ENCODE assay signal across 14 cellular contexts in the genomic region with DNA sequence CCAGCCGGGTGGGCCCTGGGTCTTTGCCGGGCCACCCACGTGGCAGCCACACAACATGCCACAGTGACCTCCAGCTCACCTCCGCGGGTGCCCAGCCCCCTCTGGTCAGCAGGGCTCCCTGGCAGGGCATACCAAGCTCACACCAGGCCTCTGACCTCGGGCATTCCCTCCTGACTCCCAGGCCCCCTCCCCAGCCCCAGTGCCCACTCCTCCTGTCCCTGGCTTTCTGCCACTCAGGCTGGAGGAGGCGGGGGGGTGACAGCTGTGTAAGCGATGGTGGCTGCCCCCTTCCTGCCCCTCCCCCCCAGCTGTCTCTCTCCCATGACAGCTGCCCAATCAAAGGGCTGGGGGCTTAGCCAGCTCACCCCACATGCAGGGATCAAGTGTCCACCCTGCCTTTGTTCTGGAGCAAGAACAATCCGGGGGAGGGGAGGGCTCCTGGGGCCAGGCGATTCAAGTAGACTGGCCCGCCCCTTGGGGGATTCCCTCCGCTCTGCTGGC. TPM values are rescaled to one million over a fixed set of nuclear protein-coding genes. Genes with fewer than 3 reads are reported as not detected.
DNase-seq lines count a peak whose midpoint lies in the region; ATAC-seq lines count a peak whose summit lies in the region.
"Had no signal": no experiment of that assay in that cellular context is flagged by ENCODE, and none has a peak within 500 bp of the region (broad histone marks: within the 10 kb centered on the region; RNA-seq: fewer than 3 reads in every experiment).

No MANE protein-coding gene starts in this region.

- no peaks in the 10 kb centered on the region for H3K27me3 ChIP-seq in neuronal stem cell (ENCODE audit: control insufficient read depth in 3 of 3, insufficient read depth in 3 of 3, low read depth in 1 of 3, low read length in 3 of 3)

- peaks cover 11 to 23% of the 10 kb centered on the region in 2 donors for H3K36me3 ChIP-seq in neuronal stem cell (replicated peaks in 1 of 2; ENCODE audit: control insufficient read depth in 2 of 2, insufficient read depth in 2 of 2, low read length in 2 of 2)

- no peak overlapping the region for H3K4me3 Mint-ChIP-seq in activated CD4-positive, alpha-beta memory T cell treated with anti-CD3 and anti-CD28 coated beads for 36 hours
- H3K4me3 Mint-ChIP-seq: activated T-helper 17 cell treated with anti-CD3 and anti-CD28 coated beads, Interleukin-2, amount 50 U/mL, for 72 hours had no signal

- WGBS in neuronal stem cell (ENCODE audit: extremely low coverage in 2 of 2, insufficient read length in 2 of 2, insufficient replicate concordance in 1 of 2), 2 donors: no CpG with 5 or more reads among the region's 12 CpGs

- no peak overlapping the region for H3K27ac Mint-ChIP-seq in activated CD4-positive, alpha-beta memory T cell treated with anti-CD3 and anti-CD28 coated beads for 36 hours

- H3K9me3 ChIP-seq in neuronal stem cell (replicated peaks in 1 of 2; ENCODE audit: control insufficient read depth in 2 of 2, insufficient read depth in 1 of 2, low read depth in 1 of 2, low read length in 2 of 2): peaks cover 0 to 2% of the 10 kb centered on the region in 2 donors
- H3K9me3 ChIP-seq: stomach had no signal

- ATAC-seq in GM21723 (IDR thresholded peaks at IDR 0.05; ENCODE audit: unreplicated experiment): no peak
- ATAC-seq: activated T-helper 17 cell treated with anti-CD3 and anti-CD28 coated beads, Interleukin-2, amount 50 U/mL, for 72 hours had no signal

- peak overlapping the region; percentile 39 for H2BK15ac ChIP-seq in neuronal stem cell (ENCODE audit: low read length)

- DNase-seq in D341Med (ENCODE audit: low spot score): peak; percentile 67
- DNase-seq in NCI-H82 (lab: John Stamatoyannopoulos, UW): peak; percentile 98
- DNase-seq in globus pallidus (ENCODE audit: low spot score): peak; percentile 74
- DNase-seq in neuronal stem cell (ENCODE audit: low spot score): no peak
- no peak for DNase-seq in HuH-7 (ENCODE audit: low spot score)
- DNase-seq in middle frontal gyrus (ENCODE audit: extremely low spot score, low spot score): no peak
- DNase-seq in activated CD4-positive, alpha-beta memory T cell treated with anti-CD3 and anti-CD28 coated beads for 36 hours: no peak
- DNase-seq: activated CD4-positive, alpha-beta T cell treated with anti-CD3 and anti-CD28 coated beads, Interleukin-2, amount 50 U/mL, for 4 hours; mesenchymal stem cell; NCI-H1436 treated with DMSO at 0.1 percent for 48 hours; stomach had no signal

- H3K27me3 Mint-ChIP-seq in activated CD4-positive, alpha-beta memory T cell treated with anti-CD3 and anti-CD28 coated beads for 36 hours: no peaks in the 10 kb centered on the region
- H3K27me3 Mint-ChIP-seq: activated T-helper 17 cell treated with anti-CD3 and anti-CD28 coated beads, Interleukin-2, amount 50 U/mL, for 72 hours had no signal

- CTCF ChIA-PET in activated CD4-positive, alpha-beta memory T cell treated with anti-CD3 and anti-CD28 coated beads for 36 hours (lab: Charles Lee): interaction anchor here (1.3 to 2.8 kb wide), 2 partner anchors 10 to 11 kb away, joined by 3 to 18 read pairs; partner anchors contain the start of genes ABHD14A and ABHD14B

- H2BK5ac ChIP-seq in neuronal stem cell (ENCODE audit: low read length): no peak overlapping the region

- no peaks in the 10 kb centered on the region for H3K9me3 Mint-ChIP-seq in activated CD4-positive, alpha-beta memory T cell treated with anti-CD3 and anti-CD28 coated beads for 36 hours
- H3K9me3 Mint-ChIP-seq: activated T-helper 17 cell treated with anti-CD3 and anti-CD28 coated beads, Interleukin-2, amount 50 U/mL, for 72 hours had no signal

- peak overlapping the region; percentile 31 for H3K14ac ChIP-seq in neuronal stem cell (ENCODE audit: low read length)

- H3K36me3 Mint-ChIP-seq in activated CD4-positive, alpha-beta memory T cell treated with anti-CD3 and anti-CD28 coated beads for 36 hours: peaks cover 2% of the 10 kb centered on the region

- peak overlapping the region; percentile 86 for H2AK5ac ChIP-seq in neuronal stem cell (ENCODE audit: low read depth, low read length)

- H4K8ac ChIP-seq in neuronal stem cell (ENCODE audit: low read depth, low read length): no peak overlapping the region

- no peak overlapping the region for H4K91ac ChIP-seq in neuronal stem cell (ENCODE audit: low read depth, low read length, poor library complexity)

- intact Hi-C loops in activated CD4-positive, alpha-beta memory T cell treated with anti-CD3 and anti-CD28 coated beads for 36 hours (cut with micrococcal nuclease): no loop called here

- H2AFZ ChIP-seq in neuronal stem cell (ENCODE audit: low read length): no peak overlapping the region

- POLR2A ChIA-PET in activated CD4-positive, alpha-beta memory T cell treated with anti-CD3 and anti-CD28 coated beads for 36 hours (lab: Charles Lee): no interaction called here

- no peak overlapping the region for H3K9ac ChIP-seq in neuronal stem cell (ENCODE audit: low read depth, low read length, poor library complexity)

- H3K18ac ChIP-seq in neuronal stem cell (ENCODE audit: low read length): peak overlapping the region; percentile 88

- no peak overlapping the region for H3K4ac ChIP-seq in neuronal stem cell (ENCODE audit: low read length)

- no peak overlapping the region for H3K4me3 ChIP-seq in neuronal stem cell (ENCODE audit: low read length in 2 of 2)
- H3K4me3 ChIP-seq: stomach had no signal

- no peak overlapping the region for H3K23ac ChIP-seq in neuronal stem cell (ENCODE audit: low read depth, low read length, poor library complexity)

- peaks cover 12% of the 10 kb centered on the region for H3K4me1 Mint-ChIP-seq in activated CD4-positive, alpha-beta memory T cell treated with anti-CD3 and anti-CD28 coated beads for 36 hours (ENCODE audit: low read depth)

- no peak overlapping the region for H3K27ac ChIP-seq in neuronal stem cell (replicated peaks; ENCODE audit: low read length)

- peak overlapping the region; percentile 55 for H3K4me2 ChIP-seq in neuronal stem cell (ENCODE audit: insufficient read depth, low read length, poor library complexity, severe bottlenecking)

- H2BK12ac ChIP-seq in neuronal stem cell (ENCODE audit: low read length): no peak overlapping the region

- H2BK120ac ChIP-seq in neuronal stem cell (ENCODE audit: low read depth, low read length): no peak overlapping the region

- H3K79me1 ChIP-seq in neuronal stem cell (ENCODE audit: low read depth, low read length): peaks cover 8% of the 10 kb centered on the region

- H3K4me1 ChIP-seq in neuronal stem cell (ENCODE audit: control insufficient read depth in 2 of 2, insufficient read depth in 1 of 2, low read depth in 1 of 2, low read length in 2 of 2): peaks cover 39 to 50% of the 10 kb centered on the region in 2 donors

RNA-seq across cellular contexts. Expression of gene PCBP4, which starts 3.3 kb away (rescaled TPM):
- 68.8 TPM for polyA plus RNA-seq in neuronal stem cell (2013, experiment 1 of 2)
- polyA plus RNA-seq in neuronal stem cell (2013, experiment 2 of 2): 66.4 TPM
- total RNA-seq in activated CD4-positive, alpha-beta memory T cell treated with anti-CD3 and anti-CD28 coated beads for 36 hours: 10 to 100 TPM; 17.3 to 19.3 TPM

RNA-seq across cellular contexts. Expression of gene GPR62, which starts 8.8 kb away (rescaled TPM):
- 0.06 TPM for polyA plus RNA-seq in neuronal stem cell (2013, experiment 1 of 2)
- 0.07 TPM for polyA plus RNA-seq in neuronal stem cell (2013, experiment 2 of 2)
- not detected for total RNA-seq in activated CD4-positive, alpha-beta memory T cell treated with anti-CD3 and anti-CD28 coated beads for 36 hours
- total RNA-seq: activated T-helper 17 cell treated with anti-CD3 and anti-CD28 coated beads, Interleukin-2, amount 50 U/mL, for 72 hours; renal cortical epithelial cell; stomach had no signal

RNA-seq across cellular contexts. Expression of gene ABHD14B, which starts 9.8 kb away (rescaled TPM):
- 4.3 TPM for polyA plus RNA-seq in neuronal stem cell (2013, experiment 1 of 2)
- polyA plus RNA-seq in neuronal stem cell (2013, experiment 2 of 2): 4.5 TPM
- total RNA-seq in activated CD4-positive, alpha-beta memory T cell treated with anti-CD3 and anti-CD28 coated beads for 36 hours: 10 to 100 TPM; 71.0 to 71.4 TPM

RNA-seq across cellular contexts. Expression of gene ABHD14A, which starts 10.9 kb away (rescaled TPM):
- 18.1 TPM for polyA plus RNA-seq in neuronal stem cell (2013, experiment 1 of 2)
- polyA plus RNA-seq in neuronal stem cell (2013, experiment 2 of 2): 16.4 TPM
- total RNA-seq in activated CD4-positive, alpha-beta memory T cell treated with anti-CD3 and anti-CD28 coated beads for 36 hours: 1 to 10 TPM; 7.9 to 8.6 TPM

RNA-seq across cellular contexts. Expression of gene ACY1, which starts 19.3 kb away (rescaled TPM):
- 7.8 TPM for polyA plus RNA-seq in neuronal stem cell (2013, experiment 1 of 2)
- polyA plus RNA-seq in neuronal stem cell (2013, experiment 2 of 2): 7.4 TPM
- 10 to 100 TPM; 53.1 to 59.2 TPM for total RNA-seq in activated CD4-positive, alpha-beta memory T cell treated with anti-CD3 and anti-CD28 coated beads for 36 hours

Comparison
In these comparisons a context has a peak if more than half of its experiments do, and no peak if none do; other contexts are left out.
1. DNase-seq: peak in D341Med (single experiment), NCI-H82 (single experiment) and globus pallidus (single experiment); none in neuronal stem cell (single experiment), HuH-7 (single experiment), middle frontal gyrus (single experiment) and activated CD4-positive, alpha-beta memory T cell treated with anti-CD3 and anti-CD28 coated beads for 36 hours (single experiment).